Comparison of ENCODE assay signal across 8 cellular contexts in genomic region chr1:19597463-19598309, GRCh38. TPM values are rescaled to one million over a fixed set of nuclear protein-coding genes. Genes with fewer than 3 reads are reported as not detected.
DNase-seq lines count a peak whose midpoint lies in the region; ATAC-seq and TF ChIP-seq lines count a peak whose summit lies in the region.

No MANE protein-coding gene starts in this region.

- CTCF ChIA-PET in OCI-LY7 (lab: Charles Lee; ENCODE audit: unreplicated experiment), result interaction anchor here (1.0 kb wide), 1 partner anchor 205 kb away, joined by 3 read pairs; no protein-coding TSS in a partner anchor

- DNase-seq in AG09309 (ENCODE audit: low read depth), result no peak
- DNase-seq in OCI-LY7 (ENCODE audit: low spot score), result no peak
- DNase-seq in cardiac fibroblast (ENCODE audit: low read depth in 2 of 2), result peak; percentile 58 to 60
- peak in 5 of 6 experiments; percentile 71 to 95 (median 78) for DNase-seq in stimulated activated naive CD4-positive, alpha-beta T cell (lab: John Stamatoyannopoulos, UW)
- DNase-seq in NCI-H1930 (lab: John Stamatoyannopoulos, UW), result no peak

- ATAC-seq in GM18517 (IDR thresholded peaks at IDR 0.05; ENCODE audit: unreplicated experiment) (peak; percentile 1), GM18907 (IDR thresholded peaks at IDR 0.05; ENCODE audit: unreplicated experiment) (no peak)

- H3K27ac ChIP-seq in OCI-LY7 (ENCODE audit: low read depth, low read length, poor library complexity, severe bottlenecking) (peak overlapping the region; percentile 78), layer of hippocampus (ENCODE audit: low read depth, low read length) (peak overlapping the region; percentile 77)

- no peaks in the 10 kb centered on the region for H3K27me3 ChIP-seq in layer of hippocampus (ENCODE audit: control insufficient read depth, insufficient read depth, low read length)

- H3K9me2 ChIP-seq in OCI-LY7 (ENCODE audit: insufficient read depth, low read length), result no peaks in the 10 kb centered on the region

- no peaks in the 10 kb centered on the region for H3K9me3 ChIP-seq in OCI-LY7 (ENCODE audit: low read length)

- peak overlapping the region; percentile 56 for H2AFZ ChIP-seq in OCI-LY7 (ENCODE audit: low read length)

- H4K20me1 ChIP-seq in OCI-LY7 (ENCODE audit: insufficient read depth, low read length), result peaks cover 23% of the 10 kb centered on the region

- H3K79me2 ChIP-seq in OCI-LY7 (ENCODE audit: insufficient read depth, low read depth, low read length), result peaks cover 57% of the 10 kb centered on the region

- TF ChIP-seq CTCF in AG09309 (IDR thresholded peaks at IDR 0.05; ENCODE audit: control insufficient read depth, insufficient read depth, low read depth, low read length, missing control alignments) (no peak), OCI-LY7 (conservative IDR thresholded peaks at IDR 0.05; ENCODE audit: low read length) (no peak), cardiac fibroblast (IDR thresholded peaks at IDR 0.05; ENCODE audit: low read depth, low read length) (no peak)

- peak overlapping the region; percentile 86 for H3K4me2 ChIP-seq in OCI-LY7 (ENCODE audit: low read length)

- TSS peak; percentile 62 for BruUV-seq in OCI-LY7 (replicated peaks; lab: Mats Ljungman, UMichigan)

- intact Hi-C loops in OCI-LY7 (cut with micrococcal nuclease; ENCODE audit: unreplicated experiment), result no loop called here

- peaks cover 43% of the 10 kb centered on the region for H3K36me3 ChIP-seq in OCI-LY7 (ENCODE audit: insufficient read depth, low read length)

- POLR2A ChIA-PET in OCI-LY7 (lab: Charles Lee), result interaction anchor here (0.6 to 1.2 kb wide), 4 partner anchors 11 to 1189 kb away, joined by 3 to 4 read pairs (median 3); no protein-coding TSS in a partner anchor

- H3K4me3 ChIP-seq in AG09309 (ENCODE audit: control insufficient read depth, low read depth, low read length), result peak overlapping the region; percentile 77
- H3K4me3 ChIP-seq in OCI-LY7 (ENCODE audit: low read depth, low read length, poor library complexity, severe bottlenecking), result peak overlapping the region; percentile 82
- peak overlapping the region; percentile 80 to 87 for H3K4me3 ChIP-seq in cardiac fibroblast (replicated peaks in 1 of 2; ENCODE audit: low read depth in 2 of 2, low read length in 2 of 2)

- peaks cover 31% of the 10 kb centered on the region for H3K4me1 ChIP-seq in OCI-LY7 (ENCODE audit: insufficient read depth, low read length, poor library complexity, severe bottlenecking)

RNA-seq across cellular contexts. Expression of gene NBL1, which starts 46.4 kb away (rescaled TPM):
- 0.33 TPM in 1 of 2 replicates, not detected in the other for total RNA-seq in OCI-LY7 (2014; rRNA removed; shearing (Covaris generic))
- not detected in 2 replicates for total RNA-seq in OCI-LY7 (2022)

Comparison
In these comparisons a context has a peak if more than half of its experiments do, and no peak if none do; other contexts are left out.
1. DNase-seq: peak in cardiac fibroblast (2 of 2) and stimulated activated naive CD4-positive, alpha-beta T cell (5 of 6); none in AG09309 (single experiment), OCI-LY7 (single experiment) and NCI-H1930 (0 of 2).
2. Peak in every context shown above with its lines, with median percentiles within 50 percentile points of each other: H3K4me3 ChIP-seq.